In the genomic region with DNA sequence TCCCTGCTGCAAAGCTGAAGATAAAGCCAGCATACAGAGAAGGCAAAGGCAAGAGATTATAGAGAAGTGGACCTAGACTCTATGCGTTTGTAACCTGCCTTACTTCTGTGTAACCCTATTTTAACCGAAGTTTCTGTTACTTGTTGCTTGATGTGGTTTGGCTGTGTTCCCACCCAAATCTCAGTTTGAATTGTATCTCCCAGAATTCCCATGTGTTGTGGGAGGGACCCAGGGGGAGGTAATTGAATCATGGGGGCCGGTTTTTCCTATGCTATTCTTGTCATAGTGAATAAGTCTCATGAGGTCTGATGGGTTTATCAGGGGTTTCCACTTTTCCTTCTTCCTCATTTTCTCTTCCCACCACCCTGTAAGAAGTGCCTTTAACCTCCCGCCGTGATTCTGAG, we compare ENCODE assay signal across 7 cellular contexts.
DNase-seq lines count a peak whose midpoint lies in the region; ATAC-seq and TF ChIP-seq lines count a peak whose summit lies in the region.
"Not testable (repeated sequence)": the region's sequence is repeated elsewhere in the genome, so short reads cannot be mapped to it uniquely, and the experiment has no call there.

No MANE protein-coding gene starts in this region.

- peak; percentile 41 for DNase-seq in stimulated activated CD8-positive, alpha-beta memory T cell treated with anti-CD3 and anti-CD28 coated beads, Interleukin-4, amount 100 ng/mL, for 48 hours

- H3K27ac ChIP-seq in DOHH2 (ENCODE audit: low read depth, low read length), result not testable (repeated sequence)
- H3K27ac ChIP-seq in OCI-LY3 (ENCODE audit: low read length), result peak overlapping the region; percentile 43

- not testable (repeated sequence) for H3K36me3 Mint-ChIP-seq in activated naive CD4-positive, alpha-beta T cell treated with anti-CD3 and anti-CD28 coated beads, Interleukin-2, amount 50 U/mL, for 24 hours

- H3K4me1 ChIP-seq in DOHH2 (ENCODE audit: control insufficient read depth, low read length), result not testable (repeated sequence)
- H3K4me1 ChIP-seq in OCI-LY3 (ENCODE audit: low read length), result peaks cover 28% of the 10 kb centered on the region

- H3F3A ChIP-seq in DOHH2 (ENCODE audit: control insufficient read depth, insufficient read depth), result not testable (repeated sequence)

- H3K79me2 ChIP-seq in DOHH2 (ENCODE audit: control insufficient read depth, low read length); OCI-LY3 (ENCODE audit: low read length): not testable (repeated sequence)

- not testable (repeated sequence) for H3K36me3 ChIP-seq in DOHH2 (ENCODE audit: control insufficient read depth, low read length); OCI-LY3 (replicated peaks; ENCODE audit: low read depth, low read length)

- H3K9me3 ChIP-seq in DOHH2 (ENCODE audit: control insufficient read depth, insufficient read depth, low read length), result not testable (repeated sequence)
- peaks cover 12% of the 10 kb centered on the region; the same call in 1 of the 2 replicates for H3K9me3 ChIP-seq in OCI-LY3 (ENCODE audit: insufficient read depth, low read length)

- H2AFZ ChIP-seq in OCI-LY3 (ENCODE audit: low read depth, low read length), result peak overlapping the region; percentile 58; the same call in 1 of the 2 replicates

- H3K27me3 ChIP-seq in DOHH2 (ENCODE audit: control insufficient read depth, low read length); OCI-LY3 (ENCODE audit: low read depth, low read length): not testable (repeated sequence)

- TF ChIP-seq CTCF in DOHH2 (IDR thresholded peaks at IDR 0.05; ENCODE audit: low read depth, low read length, poor library complexity, severe bottlenecking); OCI-LY3 (IDR thresholded peaks at IDR 0.05; ENCODE audit: low read depth, low read length): not testable (repeated sequence)

- not testable (repeated sequence) for H3K9me2 ChIP-seq in DOHH2 (replicated peaks; ENCODE audit: control insufficient read depth, low read length)

- H3K4me2 ChIP-seq in DOHH2 (ENCODE audit: low read length), result 0 out of 2 replicates have a peak overlapping the region, but pooled peaks have one; percentile 10
- H3K4me2 ChIP-seq in OCI-LY3 (ENCODE audit: low read length), result peak overlapping the region; percentile 81

- peaks cover 12% of the 10 kb centered on the region for H3K9me3 Mint-ChIP-seq in activated naive CD4-positive, alpha-beta T cell treated with anti-CD3 and anti-CD28 coated beads, Interleukin-2, amount 50 U/mL, for 24 hours

- not testable (repeated sequence) for H3K4me3 ChIP-seq in DOHH2 (ENCODE audit: low read length)
- H3K4me3 ChIP-seq in OCI-LY3 (ENCODE audit: low read length), result peak overlapping the region; percentile 54

- not testable (repeated sequence) for H3K27me3 Mint-ChIP-seq in activated naive CD4-positive, alpha-beta T cell treated with anti-CD3 and anti-CD28 coated beads, Interleukin-2, amount 50 U/mL, for 24 hours

- H3K4me3 Mint-ChIP-seq in activated naive CD4-positive, alpha-beta T cell treated with anti-CD3 and anti-CD28 coated beads, Interleukin-2, amount 50 U/mL, for 24 hours, result not testable (repeated sequence)

- H4K20me1 ChIP-seq in DOHH2 (ENCODE audit: control insufficient read depth, insufficient read depth, low read depth, low read length); OCI-LY3 (ENCODE audit: insufficient read depth, low read length): not testable (repeated sequence)

- ATAC-seq in GM19328 (IDR thresholded peaks at IDR 0.05; ENCODE audit: unreplicated experiment), result peak; percentile 57
- ATAC-seq in HG02610 (IDR thresholded peaks at IDR 0.05; ENCODE audit: unreplicated experiment), result peak; percentile 74
- peak; percentile 74 for ATAC-seq in HG03432 (IDR thresholded peaks at IDR 0.05; ENCODE audit: unreplicated experiment)

- H3K9ac ChIP-seq in OCI-LY3 (ENCODE audit: low read length), result 0 out of 2 replicates have a peak overlapping the region, but pooled peaks have one; percentile 14

- H3K27ac Mint-ChIP-seq in activated naive CD4-positive, alpha-beta T cell treated with anti-CD3 and anti-CD28 coated beads, Interleukin-2, amount 50 U/mL, for 24 hours, result peak overlapping the region; percentile 63

- H3K4me1 Mint-ChIP-seq in activated naive CD4-positive, alpha-beta T cell treated with anti-CD3 and anti-CD28 coated beads, Interleukin-2, amount 50 U/mL, for 24 hours, result peaks cover 26% of the 10 kb centered on the region
